ENCODE assay signal across 1 cellular context in genomic region chr10:2949221-2949947, GRCh38.
TF ChIP-seq lines count a peak whose summit lies in the region.

No MANE protein-coding gene starts in this region.

TF ChIP-seq in HepG2, 621 proteins besides CTCF, POLR2A, EP300 and RAD21 (continued from another document):
- TF ChIP-seq ZNF512 (CRISPR knock-in tag; IDR thresholded peaks at IDR 0.05), result peak; percentile 40; the same call in 1 of the 2 replicates
